Comparison of ENCODE assay signal across 8 cellular contexts in the genomic region with DNA sequence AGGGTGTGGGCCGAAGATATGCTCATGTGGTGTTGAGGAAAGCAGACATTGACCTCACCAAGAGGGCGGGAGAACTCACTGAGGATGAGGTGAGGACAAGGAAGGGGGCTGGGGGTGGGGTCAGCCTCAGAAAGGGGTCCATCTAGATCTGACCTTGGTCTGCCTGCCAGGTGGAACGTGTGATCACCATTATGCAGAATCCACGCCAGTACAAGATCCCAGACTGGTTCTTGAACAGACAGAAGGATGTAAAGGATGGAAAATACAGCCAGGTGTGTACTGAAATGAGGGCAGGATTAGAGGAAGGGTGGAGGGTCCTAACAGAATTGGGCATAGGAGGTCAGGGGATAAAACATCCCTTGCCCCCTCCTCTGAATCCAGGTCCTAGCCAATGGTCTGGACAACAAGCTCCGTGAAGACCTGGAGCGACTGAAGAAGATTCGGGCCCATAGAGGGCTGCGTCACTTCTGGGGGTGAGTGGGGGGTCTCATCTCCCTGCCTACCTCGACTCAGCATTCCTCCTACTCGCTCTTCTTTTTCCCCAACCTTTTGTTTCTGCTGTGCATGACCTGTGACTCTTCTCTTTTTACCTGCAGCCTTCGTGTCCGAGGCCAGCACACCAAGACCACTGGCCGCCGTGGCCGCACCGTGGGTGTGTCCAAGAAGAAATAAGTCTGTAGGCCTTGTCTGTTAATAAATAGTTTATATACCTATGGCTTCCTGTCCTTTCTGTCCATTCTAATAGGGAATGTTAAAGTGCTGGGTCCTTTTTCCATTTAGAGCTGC. TPM values are rescaled to one million over a fixed set of nuclear protein-coding genes. Genes with fewer than 3 reads are reported as not detected.
DNase-seq lines count a peak whose midpoint lies in the region; ATAC-seq and TF ChIP-seq lines count a peak whose summit lies in the region.
"Not testable (repeated sequence)": the region's sequence is repeated elsewhere in the genome, so short reads cannot be mapped to it uniquely, and the experiment has no call there.

No MANE protein-coding gene starts in this region.

- H3K4me2 ChIP-seq in fibroblast of lung (ENCODE audit: extremely low read depth, insufficient read depth, low read length) (peak overlapping the region; percentile 70), mesenchymal stem cell (ENCODE audit: low read length, poor library complexity, severe bottlenecking) (peak overlapping the region; percentile 62)

- not testable (repeated sequence) for H2BK120ac ChIP-seq in mesenchymal stem cell (ENCODE audit: low read depth, low read length)

- not testable (repeated sequence) for H2AFZ ChIP-seq in fibroblast of lung (ENCODE audit: low read length); mesenchymal stem cell (ENCODE audit: low read depth, low read length)

- peaks cover 34% of the 10 kb centered on the region for H3K36me3 ChIP-seq in fibroblast of lung (ENCODE audit: control insufficient read depth, insufficient read depth, low read length)
- H3K36me3 ChIP-seq in mesenchymal stem cell (ENCODE audit: control insufficient read depth in 1 of 2, insufficient read depth in 2 of 2, low read depth in 1 of 2, low read length in 2 of 2): peaks cover 57 to 76% of the 10 kb centered on the region in 2 experiments
- peaks cover 0 to 65% (median 38%) of the 10 kb centered on the region in 4 donors for H3K36me3 ChIP-seq in upper lobe of left lung

- H3K27me3 ChIP-seq in fibroblast of lung (ENCODE audit: control insufficient read depth, insufficient read depth, low read length); mesenchymal stem cell (ENCODE audit: control insufficient read depth in 1 of 2, insufficient read depth in 1 of 2, low read length in 2 of 2); upper lobe of left lung: not testable (repeated sequence)

- H4K91ac ChIP-seq in mesenchymal stem cell (ENCODE audit: low read length): not testable (repeated sequence)

- not testable (repeated sequence) for H3K23ac ChIP-seq in mesenchymal stem cell (ENCODE audit: low read length in 2 of 2)

- H3K36me3 Mint-ChIP-seq in activated CD4-positive, alpha-beta T cell treated with anti-CD3 and anti-CD28 coated beads, Interleukin-2, amount 10 ng/mL, durations not matched to agents 24 days and 14 days (ENCODE audit: low read depth): peaks cover 76% of the 10 kb centered on the region
- peaks cover 48% of the 10 kb centered on the region for H3K36me3 Mint-ChIP-seq in brain

- H3K4me3 ChIP-seq in GM08714 (ENCODE audit: low read length) (peak overlapping the region; percentile 95), NB4 (ENCODE audit: low read depth, low read length) (peak overlapping the region; percentile 94), fibroblast of lung (replicated peaks in 1 of 4; ENCODE audit: control extremely low read depth in 1 of 4, insufficient read depth in 1 of 4, low read depth in 3 of 4, low read length in 4 of 4) (peak overlapping the region in 3 of 4 experiments; percentile 37 to 59 (median 54)), mesenchymal stem cell (ENCODE audit: insufficient read depth in 1 of 2, low read depth in 1 of 2, low read length in 2 of 2) (peak overlapping the region in 1 of 2 experiments; percentile 79), retinal pigment epithelial cell (ENCODE audit: low read length) (peak overlapping the region; percentile 52), upper lobe of left lung (peak overlapping the region in 3 of 4 donors; percentile 67 to 91 (median 79))

- not testable (repeated sequence) for H3K9ac ChIP-seq in fibroblast of lung (ENCODE audit: insufficient read depth, low read length)
- H3K9ac ChIP-seq in mesenchymal stem cell (ENCODE audit: low read length): peak overlapping the region; percentile 99

- H3K14ac ChIP-seq in mesenchymal stem cell (ENCODE audit: low read length in 2 of 2): not testable (repeated sequence)

- not testable (repeated sequence) for H4K8ac ChIP-seq in mesenchymal stem cell (ENCODE audit: low read length)

- H3K27ac Mint-ChIP-seq in activated CD4-positive, alpha-beta T cell treated with anti-CD3 and anti-CD28 coated beads, Interleukin-2, amount 10 ng/mL, durations not matched to agents 24 days and 14 days: peak overlapping the region; percentile 87
- peak overlapping the region; percentile 76 to 95 (median 89) for H3K27ac Mint-ChIP-seq in brain

- H3K27ac ChIP-seq in fibroblast of lung (ENCODE audit: insufficient read depth, low read length) (peak overlapping the region; percentile 67), mesenchymal stem cell (ENCODE audit: low read length, poor library complexity, severe bottlenecking) (peak overlapping the region; percentile 61), upper lobe of left lung (peak overlapping the region; percentile 89 to 97 (median 92))

- not testable (repeated sequence) for H3K9me3 Mint-ChIP-seq in activated CD4-positive, alpha-beta T cell treated with anti-CD3 and anti-CD28 coated beads, Interleukin-2, amount 10 ng/mL, durations not matched to agents 24 days and 14 days; brain

- H3K4me1 ChIP-seq in fibroblast of lung (ENCODE audit: control insufficient read depth, extremely low read depth, insufficient read depth, low read length): peaks cover 19% of the 10 kb centered on the region
- peaks cover 40% of the 10 kb centered on the region for H3K4me1 ChIP-seq in mesenchymal stem cell (ENCODE audit: control insufficient read depth, insufficient read depth, low read depth, low read length)
- peaks cover 51 to 74% (median 60%) of the 10 kb centered on the region in 4 donors for H3K4me1 ChIP-seq in upper lobe of left lung

- DNase-seq in NB4 (ENCODE audit: low read depth); activated CD4-positive, alpha-beta T cell treated with anti-CD3 and anti-CD28 coated beads, Interleukin-2, amount 10 ng/mL, durations not matched to agents 24 days and 14 days; fibroblast of lung (ENCODE audit: low read depth in 2 of 2); mesenchymal stem cell; retinal pigment epithelial cell (ENCODE audit: low read depth): not testable (repeated sequence)
- DNase-seq in upper lobe of left lung: peak in 1 of 2 donors; percentile 51

- TF ChIP-seq POLR2A in NB4 (IDR thresholded peaks at IDR 0.05; ENCODE audit: extremely low read depth, insufficient read length); upper lobe of left lung (IDR thresholded peaks at IDR 0.05): not testable (repeated sequence)

- not testable (repeated sequence) for TF ChIP-seq CTCF in NB4 (IDR thresholded peaks at IDR 0.05; ENCODE audit: low read depth, low read length); brain (conservative IDR thresholded peaks at IDR 0.05); fibroblast of lung (conservative IDR thresholded peaks at IDR 0.05 in 1 of 2, IDR thresholded peaks at IDR 0.05 in 1 of 2; ENCODE audit: low read depth in 1 of 2, low read length in 2 of 2); retinal pigment epithelial cell (conservative IDR thresholded peaks at IDR 0.05; ENCODE audit: low read depth, low read length); upper lobe of left lung (IDR thresholded peaks at IDR 0.05)

- H2AK5ac ChIP-seq in mesenchymal stem cell (ENCODE audit: low read length, severe bottlenecking): not testable (repeated sequence)

- peaks cover 61% of the 10 kb centered on the region for H3K4me1 Mint-ChIP-seq in activated CD4-positive, alpha-beta T cell treated with anti-CD3 and anti-CD28 coated beads, Interleukin-2, amount 10 ng/mL, durations not matched to agents 24 days and 14 days
- H3K4me1 Mint-ChIP-seq in brain: peaks cover 64% of the 10 kb centered on the region

- TF ChIP-seq EP300 in upper lobe of left lung (IDR thresholded peaks at IDR 0.05): not testable (repeated sequence)

- not testable (repeated sequence) for H2BK5ac ChIP-seq in mesenchymal stem cell (ENCODE audit: low read depth, low read length, poor library complexity, severe bottlenecking)

- intact Hi-C loops in activated CD4-positive, alpha-beta T cell treated with anti-CD3 and anti-CD28 coated beads, Interleukin-2, amount 10 ng/mL, durations not matched to agents 24 days and 14 days (cut with micrococcal nuclease): loop anchor here (10.0 kb wide), 2 partner anchors 139 to 431 kb away; partner anchors contain the start of genes CUTA, PHF1 and PSMB8

- not testable (repeated sequence) for H2BK15ac ChIP-seq in mesenchymal stem cell (ENCODE audit: low read depth, poor library complexity, severe bottlenecking)

- H3K27me3 Mint-ChIP-seq in activated CD4-positive, alpha-beta T cell treated with anti-CD3 and anti-CD28 coated beads, Interleukin-2, amount 10 ng/mL, durations not matched to agents 24 days and 14 days; brain: not testable (repeated sequence)

- WGBS in mesenchymal stem cell: 73% methylated on average over 11 of the region's 16 CpGs
- WGBS in upper lobe of left lung, 2 donors: 81 to 83% methylated on average over 16 of the region's 16 CpGs

- not testable (repeated sequence) for H4K20me1 ChIP-seq in fibroblast of lung (ENCODE audit: control insufficient read depth, extremely low read depth, insufficient read depth, low read length)

- H3K79me2 ChIP-seq in fibroblast of lung (ENCODE audit: control insufficient read depth, insufficient read depth, low read length): peaks cover 45% of the 10 kb centered on the region

- not testable (repeated sequence) for H3K18ac ChIP-seq in mesenchymal stem cell (ENCODE audit: low read depth in 1 of 2, low read length in 2 of 2)

- peak overlapping the region; percentile 94 for H3K4me3 Mint-ChIP-seq in activated CD4-positive, alpha-beta T cell treated with anti-CD3 and anti-CD28 coated beads, Interleukin-2, amount 10 ng/mL, durations not matched to agents 24 days and 14 days
- H3K4me3 Mint-ChIP-seq in brain: peak overlapping the region; percentile 85 to 98 (median 87)

- H3K4ac ChIP-seq in mesenchymal stem cell (ENCODE audit: low read depth in 1 of 2, low read length in 2 of 2): not testable (repeated sequence)

- not testable (repeated sequence) for ATAC-seq in upper lobe of left lung (ENCODE audit: low FRiP score in 2 of 2)

- H3K79me1 ChIP-seq in mesenchymal stem cell (replicated peaks; ENCODE audit: low read length, poor library complexity, severe bottlenecking): not testable (repeated sequence)

- not testable (repeated sequence) for H2BK12ac ChIP-seq in mesenchymal stem cell (ENCODE audit: low read length in 2 of 2)

- not testable (repeated sequence) for H3K9me3 ChIP-seq in fibroblast of lung (ENCODE audit: control insufficient read depth, insufficient read depth, low read depth, low read length); mesenchymal stem cell (ENCODE audit: control insufficient read depth, low read length); upper lobe of left lung

RNA-seq across cellular contexts. Expression of gene B3GALT4, which starts 0.9 kb away (rescaled TPM):
- 4.1 and 4.6 TPM in 2 replicates for total RNA-seq in activated CD4-positive, alpha-beta T cell treated with anti-CD3 and anti-CD28 coated beads, Interleukin-2, amount 10 ng/mL, durations not matched to agents 24 days and 14 days
- polyA plus RNA-seq in brain (ENCODE audit: insufficient read depth, low read depth, low replicate concordance) (13.7 TPM), fibroblast of lung (1.6 and 2.3 TPM in 2 replicates)
- total RNA-seq in fibroblast of lung (5.1 and 11.1 TPM in 2 replicates), upper lobe of left lung (10 to 100 TPM; 20.1 to 29.7 (median 23.2) TPM)
- 3.0 and 4.0 TPM in 2 replicates for polyA plus RNA-seq in fibroblast of lung (2012)
- 6.1 and 8.2 TPM in 2 replicates for polyA minus RNA-seq in fibroblast of lung (ENCODE audit: low replicate concordance)
- 2.8 TPM for polyA plus RNA-seq in mesenchymal stem cell (2013, experiment 1 of 2)
- polyA plus RNA-seq in mesenchymal stem cell (2013, experiment 2 of 2): 3.1 TPM

RNA-seq across cellular contexts. Expression of gene RPS18, which starts 4.1 kb away (rescaled TPM):
- total RNA-seq in activated CD4-positive, alpha-beta T cell treated with anti-CD3 and anti-CD28 coated beads, Interleukin-2, amount 10 ng/mL, durations not matched to agents 24 days and 14 days: 3,200 and 3,212 TPM in 2 replicates
- polyA plus RNA-seq in brain (ENCODE audit: insufficient read depth, low read depth, low replicate concordance) (5,109 TPM), fibroblast of lung (4,559 and 4,995 TPM in 2 replicates)
- total RNA-seq in fibroblast of lung (4,034 and 6,125 TPM in 2 replicates), upper lobe of left lung (1,000 to 10,000 TPM in 4 of 6 donors, 100 to 1,000 TPM in 2; 535 to 2,038 (median 1,627) TPM)
- 4,991 and 5,271 TPM in 2 replicates for polyA plus RNA-seq in fibroblast of lung (2012)
- 1,497 and 1,729 TPM in 2 replicates for polyA minus RNA-seq in fibroblast of lung (ENCODE audit: low replicate concordance)
- polyA plus RNA-seq in mesenchymal stem cell (2013, experiment 1 of 2): 6,369 TPM
- polyA plus RNA-seq in mesenchymal stem cell (2013, experiment 2 of 2): 6,579 TPM

RNA-seq across cellular contexts. Expression of gene VPS52, which starts 4.3 kb away (rescaled TPM):
- 59.9 and 64.9 TPM in 2 replicates for total RNA-seq in activated CD4-positive, alpha-beta T cell treated with anti-CD3 and anti-CD28 coated beads, Interleukin-2, amount 10 ng/mL, durations not matched to agents 24 days and 14 days
- 87.1 TPM for polyA plus RNA-seq in brain (ENCODE audit: insufficient read depth, low read depth, low replicate concordance)
- total RNA-seq in fibroblast of lung: 33.4 and 44.9 TPM in 2 replicates
- polyA plus RNA-seq in fibroblast of lung: 53.2 and 75.6 TPM in 2 replicates
- 25.8 and 35.2 TPM in 2 replicates for polyA plus RNA-seq in fibroblast of lung (2012)
- polyA minus RNA-seq in fibroblast of lung (ENCODE audit: low replicate concordance): 85.4 and 86.0 TPM in 2 replicates
- 30.7 TPM for polyA plus RNA-seq in mesenchymal stem cell (2013, experiment 1 of 2)
- polyA plus RNA-seq in mesenchymal stem cell (2013, experiment 2 of 2): 29.4 TPM
- total RNA-seq in upper lobe of left lung: 100 to 1,000 TPM in 1 of 6 donors, 10 to 100 TPM in 5; 30.1 to 170 (median 45.8) TPM

RNA-seq across cellular contexts. Expression of gene WDR46, which starts 13.1 kb away (rescaled TPM):
- total RNA-seq in activated CD4-positive, alpha-beta T cell treated with anti-CD3 and anti-CD28 coated beads, Interleukin-2, amount 10 ng/mL, durations not matched to agents 24 days and 14 days: 106 and 120 TPM in 2 replicates
- polyA plus RNA-seq in brain (ENCODE audit: insufficient read depth, low read depth, low replicate concordance): 38.0 TPM
- total RNA-seq in fibroblast of lung: 55.2 and 67.3 TPM in 2 replicates
- polyA plus RNA-seq in fibroblast of lung: 31.1 and 45.0 TPM in 2 replicates
- 42.9 and 62.3 TPM in 2 replicates for polyA plus RNA-seq in fibroblast of lung (2012)
- 37.5 and 130 TPM in 2 replicates for polyA minus RNA-seq in fibroblast of lung (ENCODE audit: low replicate concordance)
- polyA plus RNA-seq in mesenchymal stem cell (2013, experiment 1 of 2): 66.3 TPM
- polyA plus RNA-seq in mesenchymal stem cell (2013, experiment 2 of 2): 59.2 TPM
- 10 to 100 TPM; 21.1 to 50.3 (median 41.7) TPM for total RNA-seq in upper lobe of left lung

RNA-seq across cellular contexts. Expression of gene PFDN6, which starts 13.4 kb away (rescaled TPM):
- 114 and 132 TPM in 2 replicates for total RNA-seq in activated CD4-positive, alpha-beta T cell treated with anti-CD3 and anti-CD28 coated beads, Interleukin-2, amount 10 ng/mL, durations not matched to agents 24 days and 14 days
- polyA plus RNA-seq in brain (ENCODE audit: insufficient read depth, low read depth, low replicate concordance) (155 TPM), fibroblast of lung (46.7 and 50.5 TPM in 2 replicates)
- total RNA-seq in fibroblast of lung (39.8 and 43.1 TPM in 2 replicates), upper lobe of left lung (10 to 100 TPM; 13.8 to 42.9 (median 30.7) TPM)
- 88.3 and 89.0 TPM in 2 replicates for polyA plus RNA-seq in fibroblast of lung (2012)
- polyA minus RNA-seq in fibroblast of lung (ENCODE audit: low replicate concordance): 0.71 and 5.1 TPM in 2 replicates
- 52.4 TPM for polyA plus RNA-seq in mesenchymal stem cell (2013, experiment 1 of 2)
- 52.8 TPM for polyA plus RNA-seq in mesenchymal stem cell (2013, experiment 2 of 2)
